8 cellular contexts compared by ENCODE assay signal in genomic region chr12:115354007-115354452, GRCh38.
A peak's percentile ranks its signal among the peaks of the same experiment; 100 is the strongest.
DNase-seq lines count a peak whose midpoint lies in the region; ATAC-seq and TF ChIP-seq lines count a peak whose summit lies in the region.

No MANE protein-coding gene starts in this region.

- H3K4me1 ChIP-seq in fibroblast of lung (ENCODE audit: control insufficient read depth, extremely low read depth, insufficient read depth, low read length) (peaks cover 9% of the 10 kb centered on the region), BE2C (peaks cover 3% of the 10 kb centered on the region; the same call in 1 of the 2 replicates)

- no peaks in the 10 kb centered on the region for H4K20me1 ChIP-seq in fibroblast of lung (ENCODE audit: control insufficient read depth, extremely low read depth, insufficient read depth, low read length)

- H3K36me3 ChIP-seq in fibroblast of lung (ENCODE audit: control insufficient read depth, insufficient read depth, low read length) (no peaks in the 10 kb centered on the region), BE2C (no peaks in the 10 kb centered on the region)

- H3K9me3 ChIP-seq in fibroblast of lung (ENCODE audit: control insufficient read depth, insufficient read depth, low read depth, low read length) (no peaks in the 10 kb centered on the region), BE2C (no peaks in the 10 kb centered on the region)

- no peaks in the 10 kb centered on the region for H3K27me3 ChIP-seq in fibroblast of lung (ENCODE audit: control insufficient read depth, insufficient read depth, low read length)
- no peaks in the 10 kb centered on the region for H3K27me3 ChIP-seq in BE2C

- peak overlapping the region; percentile 85 for H2AFZ ChIP-seq in fibroblast of lung (ENCODE audit: low read length)

- peak overlapping the region; percentile 99 for H3K27ac ChIP-seq in fibroblast of lung (ENCODE audit: insufficient read depth, low read length)

- ATAC-seq in GM21717 (IDR thresholded peaks at IDR 0.05; ENCODE audit: unreplicated experiment) (peak; percentile 77), HG02973 (IDR thresholded peaks at IDR 0.05; ENCODE audit: unreplicated experiment) (no peak), HG03175 (IDR thresholded peaks at IDR 0.05; ENCODE audit: unreplicated experiment) (no peak), GM21447 (IDR thresholded peaks at IDR 0.05; ENCODE audit: unreplicated experiment) (no peak)

- TF ChIP-seq CTCF in fibroblast of lung (conservative IDR thresholded peaks at IDR 0.05 in 1 of 2, IDR thresholded peaks at IDR 0.05 in 1 of 2; ENCODE audit: low read depth in 1 of 2, low read length in 2 of 2) (no peak), BE2C (IDR thresholded peaks at IDR 0.05; ENCODE audit: low read depth, low read length) (no peak)

- H3K79me2 ChIP-seq in fibroblast of lung (ENCODE audit: control insufficient read depth, insufficient read depth, low read length) = no peaks in the 10 kb centered on the region

- H3K4me3 ChIP-seq in fibroblast of lung (replicated peaks in 1 of 4; ENCODE audit: control extremely low read depth in 1 of 4, insufficient read depth in 1 of 4, low read depth in 3 of 4, low read length in 4 of 4) (peak overlapping the region; percentile 49 to 64 (median 62)), BE2C (ENCODE audit: low read depth, low read length) (no peak overlapping the region)

- H3K9ac ChIP-seq in fibroblast of lung (ENCODE audit: insufficient read depth, low read length) = peak overlapping the region; percentile 80

- H3K4me2 ChIP-seq in fibroblast of lung (ENCODE audit: extremely low read depth, insufficient read depth, low read length) = peak overlapping the region; percentile 93

- DNase-seq in RKO (ENCODE audit: low spot score) (peak; percentile 95), fibroblast of lung (ENCODE audit: low read depth in 2 of 2) (peak; percentile 96 to 98), pulmonary artery endothelial cell (ENCODE audit: low read depth, low spot score) (peak; percentile 51), BE2C (no peak)
